In the genomic region with DNA sequence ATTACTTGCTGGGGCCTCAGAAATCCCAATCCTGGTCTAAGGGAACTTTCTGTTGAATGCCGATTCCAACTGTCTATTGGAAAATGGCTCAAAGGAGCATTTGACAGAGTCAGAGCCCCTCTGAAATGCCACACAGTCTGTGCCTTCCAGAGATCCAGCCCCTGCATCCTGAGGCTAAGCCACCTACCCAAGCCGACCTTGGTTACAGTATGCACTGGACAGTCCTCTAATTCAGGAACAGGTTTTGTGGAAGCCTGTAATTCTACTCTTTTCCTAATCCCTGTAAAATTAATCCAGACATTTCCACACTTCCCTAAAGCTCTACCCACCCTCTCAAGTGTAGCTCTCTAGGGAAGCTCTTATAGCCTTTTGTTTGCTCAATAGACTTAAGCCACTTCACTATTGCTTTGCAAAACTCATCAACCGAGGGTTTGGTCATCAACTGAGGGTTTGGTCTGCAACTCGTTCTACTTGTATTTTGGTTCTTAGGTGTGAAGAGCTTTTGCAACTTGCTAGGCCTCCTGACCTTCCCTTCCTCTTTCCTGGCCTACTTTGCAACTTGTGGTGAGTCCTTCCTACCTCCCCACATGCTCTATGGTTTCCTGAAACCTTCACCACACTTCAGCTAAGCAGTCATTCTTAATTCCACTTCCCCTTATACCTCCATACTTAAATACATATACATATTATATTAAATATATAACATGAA, we compare ENCODE assay signal across 9 cellular contexts.
DNase-seq lines count a peak whose midpoint lies in the region; ATAC-seq, FAIRE-seq and TF ChIP-seq lines count a peak whose summit lies in the region.
"Had no signal": no experiment of that assay in that cellular context is flagged by ENCODE, and none has a peak within 500 bp of the region (broad histone marks: within the 10 kb centered on the region; RNA-seq: fewer than 3 reads in every experiment).

No MANE protein-coding gene starts in this region.

- H3K4me3 ChIP-seq in K562, result no peak overlapping the region
- H3K4me3 ChIP-seq in GM23248, result no peak overlapping the region

- no peak overlapping the region for H3K9ac ChIP-seq in K562 (ENCODE audit: insufficient read depth in 1 of 2, low read depth in 2 of 2, low read length in 2 of 2)
- no peak overlapping the region for H3K9ac ChIP-seq in GM23248

- CTCF ChIA-PET in K562 (lab: Yijun Ruan, JAX; ENCODE audit: low intra/inter-chr PET ratio) (no interaction called here), MCF 10A (lab: Yijun Ruan, JAX) (no interaction called here)

- DNase-seq in GM10266 (ENCODE audit: extremely low spot score) (peak; percentile 13), GM20000 (ENCODE audit: low spot score) (peak; percentile 20), K562 (ENCODE audit: extremely low read depth in 1 of 4, low spot score in 3 of 4) (no peak), islet precursor cell (no peak), GM23248 (no peak), NCI-H2171 treated with DMSO at 0.1 percent for 48 hours (lab: John Stamatoyannopoulos, UW) (no peak), MCF 10A (ENCODE audit: unreplicated experiment) (no peak)
- DNase-seq: activated CD4-positive, alpha-beta T cell treated with anti-CD3 and anti-CD28 coated beads for 1 hour had no signal

- POLR2A ChIA-PET in K562 (lab: Yijun Ruan, JAX), result no interaction called here
- POLR2A ChIA-PET in MCF 10A (lab: Yijun Ruan, JAX), result no interaction called here

- H3K27me3 Mint-ChIP-seq in MCF 10A (ENCODE audit: insufficient read depth, unreplicated experiment), result peaks cover 19% of the 10 kb centered on the region

- H3K27ac ChIP-seq in K562 (ENCODE audit: extremely low read depth, low read depth, low read length), result no peak overlapping the region
- no peak overlapping the region for H3K27ac ChIP-seq in GM23248

- TF ChIP-seq CTCF in GM10266 (IDR thresholded peaks at IDR 0.05; ENCODE audit: control insufficient read depth, insufficient read depth, low read depth, missing control alignments) (no peak), GM20000 (IDR thresholded peaks at IDR 0.05; ENCODE audit: extremely low read depth, missing control alignments) (no peak), K562 (IDR thresholded peaks at IDR 0.05 in 2 of 3, conservative IDR thresholded peaks at IDR 0.05 in 1 of 3; ENCODE audit: insufficient read depth in 2 of 3, low read depth in 1 of 3, low read length in 3 of 3) (no peak), MCF 10A (IDR thresholded peaks at IDR 0.05; ENCODE audit: unreplicated experiment) (no peak)

- TF ChIP-seq POLR2A in K562 (conservative IDR thresholded peaks at IDR 0.05), result no peak

- H3K27ac Mint-ChIP-seq in MCF 10A (ENCODE audit: low read depth, unreplicated experiment), result no peak overlapping the region

- FAIRE-seq in K562 (lab: Jason Lieb, UNC), result peak; percentile 23

- ATAC-seq in HG03520 (IDR thresholded peaks at IDR 0.05; ENCODE audit: unreplicated experiment) (peak; percentile 66), K562 (no peak)

- H3K9me2 ChIP-seq in GM23248 (ENCODE audit: insufficient read depth), result no peaks in the 10 kb centered on the region

- in situ Hi-C loops in K562 (cut with MboI), result no loop called here
- in situ Hi-C loops in GM23248 (cut with MboI), result no loop called here

- peaks cover 5% of the 10 kb centered on the region for H3K9me3 ChIP-seq in K562 (replicated peaks; ENCODE audit: control insufficient read depth, insufficient read depth, low read depth, low read length)
- H3K9me3 ChIP-seq in GM23248 (ENCODE audit: low read depth), result no peaks in the 10 kb centered on the region

- H3K4me1 ChIP-seq in K562 (replicated peaks in 1 of 2; ENCODE audit: control insufficient read depth in 2 of 2, insufficient read depth in 2 of 2, low read length in 2 of 2), result peaks cover 10 to 13% of the 10 kb centered on the region in 2 experiments; a peak in 4 of 5 replicates
- no peaks in the 10 kb centered on the region for H3K4me1 ChIP-seq in GM23248 (ENCODE audit: insufficient read depth)

- no peaks in the 10 kb centered on the region; a peak in 1 of 5 replicates for H3K27me3 ChIP-seq in K562 (ENCODE audit: control insufficient read depth in 2 of 2, insufficient read depth in 2 of 2, low read length in 2 of 2)
- H3K27me3 ChIP-seq in GM23248 (replicated peaks; ENCODE audit: insufficient read depth), result no peaks in the 10 kb centered on the region

- H3K9me3 Mint-ChIP-seq in MCF 10A (ENCODE audit: unreplicated experiment), result no peaks in the 10 kb centered on the region

- H3K9me1 ChIP-seq in K562 (ENCODE audit: control insufficient read depth, insufficient read depth, low read length), result no peaks in the 10 kb centered on the region

- intact Hi-C loops in K562 (cut with micrococcal nuclease), result no loop called here
- intact Hi-C loops in MCF 10A (cut with micrococcal nuclease), result no loop called here

- no peaks in the 10 kb centered on the region for H3F3A ChIP-seq in GM23248 (ENCODE audit: insufficient read depth)

- WGBS in K562 (ENCODE audit: insufficient coverage, low coverage, missing lambda C conversion rate), result 33% methylated on average over 4 of the region's 4 CpGs
- WGBS in GM23248 (ENCODE audit: low coverage in 1 of 2, low lambda C conversion rate in 2 of 2, missing lambda C conversion rate in 2 of 2), 2 experiments, result 26 to 30% methylated on average over 4 of the region's 4 CpGs

- H3K36me3 Mint-ChIP-seq in MCF 10A (ENCODE audit: insufficient read depth, unreplicated experiment), result no peaks in the 10 kb centered on the region

- H3K4me1 Mint-ChIP-seq in MCF 10A (ENCODE audit: insufficient read depth, unreplicated experiment), result no peaks in the 10 kb centered on the region

- no peak for TF ChIP-seq RAD21 in K562 (CRISPR knock-in tag; conservative IDR thresholded peaks at IDR 0.05 in 1 of 2, IDR thresholded peaks at IDR 0.05 in 1 of 2)

- H2AFZ ChIP-seq in K562 (ENCODE audit: low read depth, low read length) (peak overlapping the region; percentile 26; the same call in 1 of the 2 replicates), GM23248 (no peak overlapping the region)

- H4K20me1 ChIP-seq in K562 (replicated peaks; ENCODE audit: control insufficient read depth, insufficient read depth, low read length) (no peaks in the 10 kb centered on the region), GM23248 (ENCODE audit: insufficient read depth) (no peaks in the 10 kb centered on the region)

- BruUV-seq in K562 (replicated peaks; lab: Mats Ljungman, UMichigan) (no TSS peak), MCF 10A (replicated peaks; lab: Mats Ljungman, UMichigan) (no TSS peak)

- TF ChIP-seq EP300 in K562 (IDR thresholded peaks at IDR 0.05; ENCODE audit: low read length), result no peak

- no peaks in the 10 kb centered on the region for H3K36me3 ChIP-seq in K562 (ENCODE audit: control insufficient read depth, insufficient read depth, low read length)
- H3K36me3 ChIP-seq in GM23248 (ENCODE audit: low read depth), result no peaks in the 10 kb centered on the region

- H3K4me3 Mint-ChIP-seq in MCF 10A (ENCODE audit: unreplicated experiment), result no peak overlapping the region

- no peaks in the 10 kb centered on the region for H3K79me2 ChIP-seq in K562 (ENCODE audit: control insufficient read depth, insufficient read depth, low read length)
- no peaks in the 10 kb centered on the region for H3K79me2 ChIP-seq in GM23248 (ENCODE audit: insufficient read depth)

- H3K4me2 ChIP-seq in K562 (ENCODE audit: insufficient read depth, low read length) (no peak overlapping the region), GM23248 (ENCODE audit: unreplicated experiment) (no peak overlapping the region)

TF ChIP-seq in K562, 482 proteins besides CTCF, POLR2A, EP300 and RAD21 (continues in another document):
- TF ChIP-seq ZNF75A (CRISPR knock-in tag; IDR thresholded peaks at IDR 0.05), result no peak
- no peak for TF ChIP-seq PHB2 (IDR thresholded peaks at IDR 0.05; ENCODE audit: low read depth)
- TF ChIP-seq, protein P1, sequence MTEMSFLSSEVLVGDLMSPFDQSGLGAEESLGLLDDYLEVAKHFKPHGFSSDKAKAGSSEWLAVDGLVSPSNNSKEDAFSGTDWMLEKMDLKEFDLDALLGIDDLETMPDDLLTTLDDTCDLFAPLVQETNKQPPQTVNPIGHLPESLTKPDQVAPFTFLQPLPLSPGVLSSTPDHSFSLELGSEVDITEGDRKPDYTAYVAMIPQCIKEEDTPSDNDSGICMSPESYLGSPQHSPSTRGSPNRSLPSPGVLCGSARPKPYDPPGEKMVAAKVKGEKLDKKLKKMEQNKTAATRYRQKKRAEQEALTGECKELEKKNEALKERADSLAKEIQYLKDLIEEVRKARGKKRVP (CRISPR knock-in tag; IDR thresholded peaks at IDR 0.05), result no peak
- TF ChIP-seq MECOM (CRISPR knock-in tag; IDR thresholded peaks at IDR 0.05), result no peak
- no peak for TF ChIP-seq ZNF707 (CRISPR knock-in tag; conservative IDR thresholded peaks at IDR 0.05)
- no peak for TF ChIP-seq MAFF (IDR thresholded peaks at IDR 0.05; ENCODE audit: low read length)

Comparison
In these comparisons a context has a peak if more than half of its experiments do, and no peak if none do; other contexts are left out.
1. DNase-seq: peak in GM10266 (single experiment) and GM20000 (single experiment); none in K562 (0 of 4), islet precursor cell (single experiment), GM23248 (single experiment), NCI-H2171 treated with DMSO at 0.1 percent for 48 hours (single experiment) and MCF 10A (single experiment).